In genomic region chr3:171088984-171089754, GRCh38 we compare ENCODE assay signal across 1 cellular context.
TF ChIP-seq lines count a peak whose summit lies in the region.

No MANE protein-coding gene starts in this region.

TF ChIP-seq in WTC11, 78 proteins besides CTCF, POLR2A, EP300 and RAD21 (continued from another document):
- no peak for TF ChIP-seq PRDM15 (CRISPR knock-in tag; IDR thresholded peaks at IDR 0.05)
- TF ChIP-seq FOXK1 (CRISPR knock-in tag; IDR thresholded peaks at IDR 0.05), result no peak
- no peak for TF ChIP-seq ZNF671 (CRISPR knock-in tag; IDR thresholded peaks at IDR 0.05)
- TF ChIP-seq ZNF396 (CRISPR knock-in tag; IDR thresholded peaks at IDR 0.05; ENCODE audit: borderline replicate concordance), result no peak
- TF ChIP-seq CBFB (CRISPR knock-in tag; IDR thresholded peaks at IDR 0.05; ENCODE audit: low read depth), result no peak
